11 cellular contexts compared by ENCODE assay signal in genomic region chr22:38154563-38154915, GRCh38. TPM values are rescaled to one million over a fixed set of nuclear protein-coding genes. Genes with fewer than 3 reads are reported as not detected.
DNase-seq lines count a peak whose midpoint lies in the region; ATAC-seq, FAIRE-seq and TF ChIP-seq lines count a peak whose summit lies in the region.
"Not testable (repeated sequence)": the region's sequence is repeated elsewhere in the genome, so short reads cannot be mapped to it uniquely, and the experiment has no call there.
"Had no signal": no experiment of that assay in that cellular context is flagged by ENCODE, and none has a peak within 500 bp of the region (broad histone marks: within the 10 kb centered on the region; RNA-seq: fewer than 3 reads in every experiment).

No MANE protein-coding gene starts in this region.

- H3K27ac ChIP-seq in AG04450 (ENCODE audit: low read depth, low read length); OCI-LY7 (ENCODE audit: low read depth, low read length, poor library complexity, severe bottlenecking); foreskin keratinocyte: not testable (repeated sequence)
- peak overlapping the region; percentile 93 for H3K27ac ChIP-seq in WERI-Rb-1
- peak overlapping the region in 2 of 3 donors; percentile 60 to 80 for H3K27ac ChIP-seq in right lobe of liver

- H3K27me3 ChIP-seq in AG04450 (ENCODE audit: control insufficient read depth, insufficient read depth, low read length); WERI-Rb-1 (ENCODE audit: insufficient read depth, low read depth, severe bottlenecking); bronchial epithelial cell (ENCODE audit: control insufficient read depth, insufficient read depth, low read length); foreskin keratinocyte; right lobe of liver: not testable (repeated sequence)

- not testable (repeated sequence) for H3K9me3 ChIP-seq in AG04450 (ENCODE audit: control insufficient read depth, insufficient read depth, low read length); OCI-LY7 (ENCODE audit: low read length); WERI-Rb-1 (ENCODE audit: severe bottlenecking); right lobe of liver

- H3K4me1 Mint-ChIP-seq in stimulated activated effector memory CD8-positive, alpha-beta T cell treated with anti-CD3 and anti-CD28 coated beads, Interleukin-12 subunit alpha, Interleukin-12 subunit beta, amount 100 ng/mL, for 72 hours, result peaks cover 17% of the 10 kb centered on the region

- DNase-seq in AG04450 (ENCODE audit: low read depth, low spot score); OCI-LY7 (ENCODE audit: low spot score); WERI-Rb-1; right lobe of liver; stimulated activated effector memory CD8-positive, alpha-beta T cell treated with anti-CD3 and anti-CD28 coated beads, Interleukin-12 subunit alpha, Interleukin-12 subunit beta, amount 100 ng/mL, for 72 hours (ENCODE audit: low spot score in 2 of 2): not testable (repeated sequence)
- DNase-seq in EH (ENCODE audit: low read depth) (peak; percentile 35), bronchial epithelial cell (ENCODE audit: low read depth) (peak; percentile 53), foreskin keratinocyte (peak; percentile 69 to 81)

- ATAC-seq in foreskin keratinocyte; right lobe of liver; stimulated activated effector memory CD8-positive, alpha-beta T cell treated with anti-CD3 and anti-CD28 coated beads, Interleukin-12 subunit alpha, Interleukin-12 subunit beta, amount 100 ng/mL, for 72 hours: not testable (repeated sequence)

- H3K4me2 ChIP-seq in OCI-LY7 (ENCODE audit: low read length), result not testable (repeated sequence)

- not testable (repeated sequence) for H3K9me3 Mint-ChIP-seq in stimulated activated effector memory CD8-positive, alpha-beta T cell treated with anti-CD3 and anti-CD28 coated beads, Interleukin-12 subunit alpha, Interleukin-12 subunit beta, amount 100 ng/mL, for 72 hours

- not testable (repeated sequence) for FAIRE-seq in bronchial epithelial cell (lab: Jason Lieb, UNC)

- not testable (repeated sequence) for H3K79me2 ChIP-seq in OCI-LY7 (ENCODE audit: insufficient read depth, low read depth, low read length)

- H3K36me3 Mint-ChIP-seq in stimulated activated effector memory CD8-positive, alpha-beta T cell treated with anti-CD3 and anti-CD28 coated beads, Interleukin-12 subunit alpha, Interleukin-12 subunit beta, amount 100 ng/mL, for 72 hours, result not testable (repeated sequence)

- 0 out of 2 replicates have a peak, but pooled peaks have one; percentile 6 for TF ChIP-seq CTCF in AG04450 (IDR thresholded peaks at IDR 0.05; ENCODE audit: low read depth, low read length)
- TF ChIP-seq CTCF in OCI-LY7 (conservative IDR thresholded peaks at IDR 0.05; ENCODE audit: low read length), result peak; percentile 36; the same call in 1 of the 2 replicates
- TF ChIP-seq CTCF in WERI-Rb-1 (IDR thresholded peaks at IDR 0.05; ENCODE audit: low read depth, low read length); bronchial epithelial cell (IDR thresholded peaks at IDR 0.05; ENCODE audit: insufficient read depth, low read length, severe bottlenecking); foreskin keratinocyte (conservative IDR thresholded peaks at IDR 0.05); right lobe of liver (IDR thresholded peaks at IDR 0.05): not testable (repeated sequence)

- H3K27ac Mint-ChIP-seq in stimulated activated effector memory CD8-positive, alpha-beta T cell treated with anti-CD3 and anti-CD28 coated beads, Interleukin-12 subunit alpha, Interleukin-12 subunit beta, amount 100 ng/mL, for 72 hours, result peak overlapping the region; percentile 43

- not testable (repeated sequence) for H3K9me2 ChIP-seq in OCI-LY7 (ENCODE audit: insufficient read depth, low read length)

- not testable (repeated sequence) for H3K4me3 ChIP-seq in AG04450 (ENCODE audit: low read depth, low read length); OCI-LY7 (ENCODE audit: low read depth, low read length, poor library complexity, severe bottlenecking); WERI-Rb-1 (ENCODE audit: low read depth, low read length); bronchial epithelial cell (ENCODE audit: low read depth, low read length); right lobe of liver

- POLR2A ChIA-PET in AG04450 (lab: Yijun Ruan, JAX); OCI-LY7 (lab: Charles Lee): not testable (repeated sequence)

- not testable (repeated sequence) for H3K36me3 ChIP-seq in OCI-LY7 (ENCODE audit: insufficient read depth, low read length); WERI-Rb-1; bronchial epithelial cell (ENCODE audit: control insufficient read depth, insufficient read depth, low read length); right lobe of liver

- CTCF ChIA-PET in AG04450 (lab: Charles Lee); OCI-LY7 (lab: Charles Lee; ENCODE audit: unreplicated experiment): not testable (repeated sequence)

- H3K4me3 Mint-ChIP-seq in stimulated activated effector memory CD8-positive, alpha-beta T cell treated with anti-CD3 and anti-CD28 coated beads, Interleukin-12 subunit alpha, Interleukin-12 subunit beta, amount 100 ng/mL, for 72 hours, result not testable (repeated sequence)

- 62% methylated on average over 1 of the region's 1 CpG for WGBS in right lobe of liver (ENCODE audit: insufficient coverage, low coverage, low lambda C conversion rate, missing lambda C conversion rate)

- BruUV-seq in OCI-LY7 (replicated peaks; lab: Mats Ljungman, UMichigan), result not testable (repeated sequence)

- intact Hi-C loops in OCI-LY7 (cut with micrococcal nuclease; ENCODE audit: unreplicated experiment); right lobe of liver (cut with DNase I): not testable (repeated sequence)

- not testable (repeated sequence) for TF ChIP-seq POLR2A in right lobe of liver (IDR thresholded peaks at IDR 0.05)

- not testable (repeated sequence) for H4K20me1 ChIP-seq in OCI-LY7 (ENCODE audit: insufficient read depth, low read length)

- not testable (repeated sequence) for H2AFZ ChIP-seq in OCI-LY7 (ENCODE audit: low read length)

- H3K4me1 ChIP-seq in OCI-LY7 (ENCODE audit: insufficient read depth, low read length, poor library complexity, severe bottlenecking); foreskin keratinocyte: not testable (repeated sequence)
- peaks cover 0 to 13% (median 8%) of the 10 kb centered on the region in 4 donors for H3K4me1 ChIP-seq in right lobe of liver

RNA-seq across cellular contexts. Expression of gene PLA2G6, which starts 27.1 kb away (rescaled TPM):
- polyA plus RNA-seq in AG04450 (2011; rRNA removed) (5.0 and 7.8 TPM in 2 replicates), foreskin keratinocyte (2.4 and 2.5 TPM in 2 replicates)
- polyA minus RNA-seq in AG04450 (2011; rRNA and poly(A)+ RNA removed), result 18.2 and 20.5 TPM in 2 replicates
- total RNA-seq in OCI-LY7 (2014; rRNA removed; shearing (Covaris generic)), result 23.3 and 33.9 TPM in 2 replicates
- total RNA-seq in OCI-LY7 (2022) (83.9 and 106 TPM in 2 replicates), bronchial epithelial cell (7.9 and 9.6 TPM in 2 replicates), foreskin keratinocyte (3.4 and 4.6 TPM in 2 replicates), right lobe of liver (10 to 100 TPM in 5 of 6 experiments, 1 to 10 TPM in 1; 8.1 to 32.9 (median 19.8) TPM)

RNA-seq across cellular contexts. Expression of gene BAIAP2L2, which starts 44.1 kb away (rescaled TPM):
- polyA plus RNA-seq in AG04450 (2011; rRNA removed) (0.04 and 0.09 TPM in 2 replicates), foreskin keratinocyte (4.2 and 5.0 TPM in 2 replicates)
- not detected in 2 replicates for polyA minus RNA-seq in AG04450 (2011; rRNA and poly(A)+ RNA removed)
- 0.35 and 0.41 TPM in 2 replicates for total RNA-seq in OCI-LY7 (2014; rRNA removed; shearing (Covaris generic))
- total RNA-seq in OCI-LY7 (2022) (1.9 and 2.4 TPM in 2 replicates), bronchial epithelial cell (0.26 and 0.38 TPM in 2 replicates), foreskin keratinocyte (3.1 and 4.0 TPM in 2 replicates), right lobe of liver (1 to 10 TPM in 3 of 6 experiments, under 1 TPM in 3; 0.79 to 5.0 (median 1.4) TPM)
- polyA plus RNA-seq: CD14-positive monocyte; CD4-positive, alpha-beta memory T cell; IgD-negative memory B cell had no signal

RNA-seq across cellular contexts. Expression of gene MAFF, which starts 47.3 kb away (rescaled TPM):
- polyA plus RNA-seq in AG04450 (2011; rRNA removed), result 8.3 and 12.2 TPM in 2 replicates
- 5.2 and 5.3 TPM in 2 replicates for polyA minus RNA-seq in AG04450 (2011; rRNA and poly(A)+ RNA removed)
- total RNA-seq in OCI-LY7 (2014; rRNA removed; shearing (Covaris generic)), result 3.8 and 5.7 TPM in 2 replicates
- total RNA-seq in OCI-LY7 (2022), result 3.4 and 5.3 TPM in 2 replicates
- total RNA-seq in bronchial epithelial cell, result 15.5 and 25.0 TPM in 2 replicates
- 21.1 and 23.8 TPM in 2 replicates for total RNA-seq in foreskin keratinocyte
- polyA plus RNA-seq in foreskin keratinocyte, result 18.7 and 20.0 TPM in 2 replicates
- total RNA-seq in right lobe of liver, result 10 to 100 TPM in 3 of 6 experiments, 1 to 10 TPM in 3; 2.6 to 30.6 (median 11.0) TPM
